In genomic region chr22:39532215-39533071, GRCh38 we compare ENCODE assay signal across 1 cellular context.
TF ChIP-seq lines count a peak whose summit lies in the region.

Gene RPS19BP1 (minus strand): TSS chr22:39532748. CDS start chr22:39532738, 10 bp downstream.

TF ChIP-seq in HepG2, 621 proteins besides CTCF, POLR2A, EP300 and RAD21 (continued from another document and continues in another):
- no peak for TF ChIP-seq SNAPC4 (CRISPR knock-in tag; IDR thresholded peaks at IDR 0.05)
- TF ChIP-seq RARG (CRISPR knock-in tag; IDR thresholded peaks at IDR 0.05; ENCODE audit: low read depth), result no peak
- TF ChIP-seq SRF (IDR thresholded peaks at IDR 0.05; ENCODE audit: low read depth, low read length), result peak; percentile 14; the same call in 1 of the 2 replicates
- TF ChIP-seq HNRNPL (IDR thresholded peaks at IDR 0.05; ENCODE audit: low read depth, low read length), result 0 out of 2 replicates have a peak, but pooled peaks have one; percentile 30
- peak; percentile 26 for TF ChIP-seq TEAD3 (CRISPR knock-in tag; optimal IDR thresholded peaks at IDR 0.05; ENCODE audit: borderline replicate concordance)
- no peak for TF ChIP-seq ATF6 (CRISPR knock-in tag; conservative IDR thresholded peaks at IDR 0.05)
- TF ChIP-seq NR0B2 (CRISPR knock-in tag; IDR thresholded peaks at IDR 0.05), result no peak
- peak; percentile 70; the same call in 1 of the 2 replicates for TF ChIP-seq FOXK1 (CRISPR knock-in tag; IDR thresholded peaks at IDR 0.05; ENCODE audit: borderline replicate concordance, low read depth)
- TF ChIP-seq ZNF503 (CRISPR knock-in tag; IDR thresholded peaks at IDR 0.05), result 0 out of 2 replicates have a peak, but pooled peaks have one; percentile 45
- TF ChIP-seq THRA (CRISPR knock-in tag; IDR thresholded peaks at IDR 0.05; ENCODE audit: borderline replicate concordance), result 0 out of 2 replicates have a peak, but pooled peaks have one; percentile 12
- TF ChIP-seq RERE (CRISPR knock-in tag; IDR thresholded peaks at IDR 0.05; ENCODE audit: low read depth), result no peak
- no peak for TF ChIP-seq ZMYM3 (CRISPR knock-in tag; IDR thresholded peaks at IDR 0.05)
- TF ChIP-seq ZNF121 (CRISPR knock-in tag; IDR thresholded peaks at IDR 0.05), result no peak
- no peak for TF ChIP-seq ZNF329 (CRISPR knock-in tag; IDR thresholded peaks at IDR 0.05; ENCODE audit: low read depth)
- peak; percentile 94 for TF ChIP-seq YY1 (IDR thresholded peaks at IDR 0.05; ENCODE audit: insufficient read depth, insufficient replicate concordance, low read depth, low read length)
- no peak for TF ChIP-seq ZBTB7A (CRISPR knock-in tag; IDR thresholded peaks at IDR 0.05)
- no peak for TF ChIP-seq NCOA1 (CRISPR knock-in tag; IDR thresholded peaks at IDR 0.05)
- no peak for TF ChIP-seq GZF1 (CRISPR knock-in tag; IDR thresholded peaks at IDR 0.05)
- no peak for TF ChIP-seq SNRNP70 (IDR thresholded peaks at IDR 0.05; ENCODE audit: low read depth, low read length)
- TF ChIP-seq SMC3 (IDR thresholded peaks at IDR 0.05; ENCODE audit: low read length), result no peak
- peak; percentile 74; the same call in 1 of the 2 replicates for TF ChIP-seq ZNF235 (CRISPR knock-in tag; IDR thresholded peaks at IDR 0.05; ENCODE audit: borderline replicate concordance)
- TF ChIP-seq NKX3-1 (CRISPR knock-in tag; IDR thresholded peaks at IDR 0.05), result 0 out of 2 replicates have a peak, but pooled peaks have one; percentile 73
- no peak for TF ChIP-seq RBM22 (optimal IDR thresholded peaks at IDR 0.05; ENCODE audit: low read length)
- TF ChIP-seq HNRNPUL1 (IDR thresholded peaks at IDR 0.05; ENCODE audit: low read depth, low read length), result no peak
- TF ChIP-seq MXD1 (CRISPR knock-in tag; IDR thresholded peaks at IDR 0.05), result peak; percentile 79
- TF ChIP-seq PAXIP1 (CRISPR knock-in tag; conservative IDR thresholded peaks at IDR 0.05), result peak; percentile 28; the same call in 1 of the 2 replicates
- peak; percentile 93 for TF ChIP-seq CEBPB (IDR thresholded peaks at IDR 0.05; ENCODE audit: borderline replicate concordance, low read depth, low read length)
- 0 out of 2 replicates have a peak, but pooled peaks have one; percentile 70 for TF ChIP-seq ZSCAN29 (CRISPR knock-in tag; conservative IDR thresholded peaks at IDR 0.05)
- 0 out of 2 replicates have a peak, but pooled peaks have one; percentile 12 for TF ChIP-seq ZNF362 (CRISPR knock-in tag; IDR thresholded peaks at IDR 0.05; ENCODE audit: borderline replicate concordance)
- TF ChIP-seq ZSCAN12 (CRISPR knock-in tag; IDR thresholded peaks at IDR 0.05), result peak; percentile 59; the same call in 1 of the 2 replicates
- no peak for TF ChIP-seq SETDB1 (CRISPR knock-in tag; IDR thresholded peaks at IDR 0.05; ENCODE audit: borderline replicate concordance)
- TF ChIP-seq FIP1L1 (IDR thresholded peaks at IDR 0.05; ENCODE audit: borderline replicate concordance, insufficient read depth, low read depth, low read length), result no peak
